ENCODE assay signal across 11 cellular contexts in genomic region chr12:24379493-24379892, GRCh38.
"Had no signal": no experiment of that assay in that cellular context is flagged by ENCODE, and none has a peak within 500 bp of the region (broad histone marks: within the 10 kb centered on the region; RNA-seq: fewer than 3 reads in every experiment).

No MANE protein-coding gene starts in this region.

- ATAC-seq: body of pancreas had no signal

- H3K79me2 ChIP-seq: parathyroid adenoma had no signal

- H3K9ac ChIP-seq: parathyroid adenoma had no signal

- H3K9me3 ChIP-seq: body of pancreas had no signal

- H3K27me3 ChIP-seq: body of pancreas had no signal

- H3K27ac Mint-ChIP-seq: dendritic cell treated with granulocyte-macrophage colony-stimulating factor and Interleukin-4, amounts not matched to agents 40 ng/mL and 50 ng/mL, for 4 days had no signal

- H3K4me3 ChIP-seq: body of pancreas had no signal

- DNase-seq: activated CD4-positive, alpha-beta T cell treated with anti-CD3 and anti-CD28 coated beads, Interleukin-2, amount 50 U/mL, for 4 hours; activated naive CD4-positive, alpha-beta T cell treated with anti-CD3 and anti-CD28 coated beads, Interleukin-2, amount 50 U/mL, for 16 hours; activated T-cell treated with anti-CD3 and anti-CD28 coated beads, Interleukin-2, amount 50 U/mL, for 1 hour; amniotic stem cell; body of pancreas; islet precursor cell; nephron progenitor cell; stimulated activated CD4-positive, alpha-beta T cell treated with anti-CD3 and anti-CD28 coated beads, Interleukin-15, amount 100 ng/mL, for 24 hours; stimulated activated CD4-positive, alpha-beta T cell treated with anti-CD3 and anti-CD28 coated beads, Interleukin-4, amount 100 ng/mL, for 24 hours had no signal

- H3K4me1 ChIP-seq: body of pancreas, parathyroid adenoma had no signal

- H2AFZ ChIP-seq: parathyroid adenoma had no signal

- H3K27ac ChIP-seq: body of pancreas, parathyroid adenoma had no signal
